10 cellular contexts compared by ENCODE assay signal in the genomic region with DNA sequence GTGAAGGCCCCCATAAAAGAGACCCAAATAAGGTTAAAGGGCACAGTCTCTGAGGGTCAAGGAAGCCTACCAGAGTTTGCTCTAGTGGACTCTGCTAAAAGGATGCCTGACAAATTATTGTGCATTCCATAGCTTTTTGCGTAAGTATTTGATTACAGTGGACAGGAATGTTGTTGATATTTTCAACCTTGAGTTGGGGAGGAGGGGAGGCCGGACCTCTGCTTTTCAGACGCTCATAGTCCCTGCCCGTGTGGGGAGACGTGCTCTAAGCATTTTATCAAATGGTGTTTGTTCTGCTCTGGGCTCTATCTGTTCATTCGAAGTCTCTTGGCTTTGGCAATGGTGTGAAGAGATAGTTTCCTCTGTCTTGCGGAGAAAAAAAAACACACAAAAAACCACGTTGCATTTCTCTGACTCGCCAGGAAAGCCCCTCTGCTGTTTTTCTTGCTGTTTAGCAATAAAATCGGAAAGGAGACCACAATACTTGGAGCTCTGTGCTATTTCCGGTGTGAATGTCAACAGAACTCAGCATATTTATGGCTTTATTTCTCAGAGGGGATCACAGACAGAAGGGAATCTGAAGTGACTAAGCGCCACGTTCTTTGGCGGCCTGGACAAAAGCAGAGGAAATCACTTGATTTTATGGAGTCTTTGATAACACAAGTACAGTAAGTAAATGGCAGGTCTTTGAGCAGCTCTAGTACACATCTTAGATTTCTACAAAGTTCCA.
DNase-seq lines count a peak whose midpoint lies in the region; ATAC-seq and TF ChIP-seq lines count a peak whose summit lies in the region.
"Had no signal": no experiment of that assay in that cellular context is flagged by ENCODE, and none has a peak within 500 bp of the region (broad histone marks: within the 10 kb centered on the region; RNA-seq: fewer than 3 reads in every experiment).

No MANE protein-coding gene starts in this region.

- TF ChIP-seq POLR2A in ovary (IDR thresholded peaks at IDR 0.05) (no peak), stomach (IDR thresholded peaks at IDR 0.05) (no peak)

- TF ChIP-seq EP300 in ovary (IDR thresholded peaks at IDR 0.05) = no peak
- TF ChIP-seq EP300 in stomach (IDR thresholded peaks at IDR 0.05) = no peak

- DNase-seq in GM03348 (ENCODE audit: low spot score) (peak; percentile 72), RWPE2 (ENCODE audit: low spot score) (no peak), endothelial cell (ENCODE audit: low spot score) (no peak), ovary (peak; percentile 23 to 50 (median 29)), NCI-H2081 treated with DMSO at 0.1 percent for 48 hours (lab: John Stamatoyannopoulos, UW) (no peak), stomach (no peak)
- no peak for DNase-seq in activated CD8-positive, alpha-beta memory T cell treated with anti-CD3 and anti-CD28 coated beads for 24 hours
- DNase-seq: hippocampal formation had no signal

- no peaks in the 10 kb centered on the region for H3K36me3 Mint-ChIP-seq in endothelial cell (ENCODE audit: low read depth, unreplicated experiment)
- H3K36me3 Mint-ChIP-seq: IgD-negative memory B cell had no signal

- TF ChIP-seq CTCF in RWPE2 (IDR thresholded peaks at IDR 0.05; ENCODE audit: poor library complexity, severe bottlenecking) (no peak), endothelial cell (IDR thresholded peaks at IDR 0.05; ENCODE audit: unreplicated experiment) (no peak), ovary (IDR thresholded peaks at IDR 0.05) (no peak), stomach (IDR thresholded peaks at IDR 0.05) (no peak)

- H3K4me3 ChIP-seq in RWPE2 (ENCODE audit: severe bottlenecking) (no peak overlapping the region), ovary (no peak overlapping the region), stomach (no peak overlapping the region)

- H3K4me3 Mint-ChIP-seq in endothelial cell (ENCODE audit: unreplicated experiment) = no peak overlapping the region
- H3K4me3 Mint-ChIP-seq: IgD-negative memory B cell had no signal

- intact Hi-C loops in ovary (cut with DNase I) = no loop called here
- intact Hi-C loops in stomach (cut with DNase I; ENCODE audit: low total_unique reads) = no loop called here

- WGBS in ovary, 3 donors = 6 to 10% (median 6%) methylated on average over 14 of the region's 14 CpGs
- 37 to 50% (median 44%) methylated on average over 14 of the region's 14 CpGs for WGBS in stomach, 5 donors

- H3K36me3 ChIP-seq in RWPE2 (ENCODE audit: low read depth) (no peaks in the 10 kb centered on the region), ovary (no peaks in the 10 kb centered on the region), stomach (no peaks in the 10 kb centered on the region)

- H3K27ac ChIP-seq in RWPE2 (ENCODE audit: poor library complexity, severe bottlenecking) (peak overlapping the region; percentile 26), ovary (peak overlapping the region in 1 of 2 donors; percentile 49), stomach (peak overlapping the region in 2 of 5 donors; percentile 22 to 51)

- H3K27me3 Mint-ChIP-seq in endothelial cell (ENCODE audit: unreplicated experiment) = peaks cover 1% of the 10 kb centered on the region

- ATAC-seq in RWPE2 (ENCODE audit: low read depth) (peak; percentile 66), GM19452 (IDR thresholded peaks at IDR 0.05; ENCODE audit: unreplicated experiment) (no peak)

- H3K9me3 Mint-ChIP-seq in endothelial cell (ENCODE audit: unreplicated experiment) = no peaks in the 10 kb centered on the region

- H3K27me3 ChIP-seq in RWPE2 (ENCODE audit: insufficient read depth, poor library complexity, severe bottlenecking) = no peaks in the 10 kb centered on the region
- H3K27me3 ChIP-seq in ovary = no peaks in the 10 kb centered on the region
- H3K27me3 ChIP-seq in stomach = no peaks in the 10 kb centered on the region

- H3K9me3 ChIP-seq in RWPE2 (ENCODE audit: severe bottlenecking) (no peaks in the 10 kb centered on the region), ovary (no peaks in the 10 kb centered on the region), stomach (no peaks in the 10 kb centered on the region)

- peak overlapping the region; percentile 9 for H3K27ac Mint-ChIP-seq in endothelial cell (ENCODE audit: unreplicated experiment)

- H3K4me1 ChIP-seq in RWPE2 (ENCODE audit: insufficient read depth, poor library complexity, severe bottlenecking) (peaks cover 13% of the 10 kb centered on the region), ovary (ENCODE audit: insufficient read depth) (no peaks in the 10 kb centered on the region), stomach (peaks cover 0 to 6% (median 2%) of the 10 kb centered on the region in 4 donors)

- H3K4me1 Mint-ChIP-seq in endothelial cell (ENCODE audit: unreplicated experiment) = peaks cover 9% of the 10 kb centered on the region
- H3K4me1 Mint-ChIP-seq: IgD-negative memory B cell had no signal

Comparison
In these comparisons a context has a peak if more than half of its experiments do, and no peak if none do; other contexts are left out.
1. DNase-seq: peak in GM03348 (single experiment) and ovary (5 of 5); none in RWPE2 (single experiment), endothelial cell (single experiment), NCI-H2081 treated with DMSO at 0.1 percent for 48 hours (single experiment), activated CD8-positive, alpha-beta memory T cell treated with anti-CD3 and anti-CD28 coated beads for 24 hours (single experiment) and stomach (single experiment).